ENCODE assay signal across 12 cellular contexts in the genomic region with DNA sequence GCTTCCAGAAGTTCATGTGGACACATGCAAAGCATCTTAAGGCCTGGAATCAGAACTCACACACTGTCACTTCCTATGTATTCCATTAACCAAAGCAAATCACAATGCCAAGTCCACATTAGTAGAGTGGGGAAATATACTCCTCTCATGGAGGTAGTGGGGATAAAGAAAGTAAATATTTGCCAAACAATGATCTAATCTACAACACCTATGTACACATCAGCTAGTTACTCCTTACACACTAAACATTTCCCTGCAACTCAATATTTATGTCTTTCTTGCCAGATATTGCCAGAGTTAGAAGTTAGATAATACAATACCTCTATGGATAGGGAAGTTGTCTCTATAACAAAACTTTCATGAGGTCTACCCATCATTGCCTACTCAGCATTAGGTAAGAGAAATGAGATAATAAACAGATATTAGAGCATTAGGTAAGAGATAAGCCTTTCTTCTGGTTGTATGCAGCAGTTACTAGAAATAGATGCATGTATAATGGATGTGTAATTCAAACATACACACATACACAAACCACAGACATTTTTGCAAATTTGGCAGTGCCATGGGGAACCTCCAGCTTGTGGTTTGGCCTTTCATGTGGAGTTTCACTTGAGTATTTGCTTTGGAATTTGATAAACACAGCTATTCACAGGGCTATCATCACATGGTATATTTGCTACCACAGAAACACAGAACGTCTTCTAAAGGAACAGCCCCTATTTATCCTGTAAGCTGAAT.
A peak's percentile ranks its signal among the peaks of the same experiment; 100 is the strongest.
DNase-seq lines count a peak whose midpoint lies in the region; ATAC-seq and TF ChIP-seq lines count a peak whose summit lies in the region.
"Had no signal": no experiment of that assay in that cellular context is flagged by ENCODE, and none has a peak within 500 bp of the region (broad histone marks: within the 10 kb centered on the region; RNA-seq: fewer than 3 reads in every experiment).

No MANE protein-coding gene starts in this region.

- WGBS in ovary, 3 donors = 9 to 15% (median 13%) methylated on average over 1 of the region's 1 CpG

- BruUV-seq in OCI-LY7 (replicated peaks; lab: Mats Ljungman, UMichigan) = no TSS peak

- no peaks in the 10 kb centered on the region for H3K9me2 ChIP-seq in OCI-LY7 (ENCODE audit: insufficient read depth, low read length)

- no peaks in the 10 kb centered on the region for H3K79me2 ChIP-seq in osteoblast (ENCODE audit: insufficient read depth, low read length)
- no peaks in the 10 kb centered on the region for H3K79me2 ChIP-seq in OCI-LY7 (ENCODE audit: insufficient read depth, low read depth, low read length)

- TF ChIP-seq CTCF in cardiac fibroblast (IDR thresholded peaks at IDR 0.05; ENCODE audit: low read depth, low read length) = no peak
- no peak for TF ChIP-seq CTCF in osteoblast (IDR thresholded peaks at IDR 0.05; ENCODE audit: extremely low read depth, low read depth, low read length)
- TF ChIP-seq CTCF in OCI-LY7 (conservative IDR thresholded peaks at IDR 0.05; ENCODE audit: low read length) = no peak
- no peak for TF ChIP-seq CTCF in ovary (IDR thresholded peaks at IDR 0.05)

- DNase-seq in ELR (ENCODE audit: low read depth) (peak; percentile 96), NCI-H510A (lab: John Stamatoyannopoulos, UW) (peak; percentile 10), cardiac fibroblast (ENCODE audit: low read depth in 2 of 2) (peak; percentile 90 to 97), osteoblast (ENCODE audit: insufficient read length, low spot score, missing footprints) (peak; percentile 71), OCI-LY7 (ENCODE audit: low spot score) (no peak), RKO (ENCODE audit: low spot score) (no peak), ovary (no peak)
- DNase-seq: activated CD8-positive, alpha-beta memory T cell treated with anti-CD3 and anti-CD28 coated beads for 24 hours; glutamatergic neuron; natural killer cell; SHP77 had no signal

- peaks cover 45% of the 10 kb centered on the region for H3K27me3 ChIP-seq in osteoblast (ENCODE audit: insufficient read depth, low read length)
- H3K27me3 ChIP-seq in ovary = no peaks in the 10 kb centered on the region

- H3K4me2 ChIP-seq in osteoblast (ENCODE audit: insufficient read depth, low read length) = peak overlapping the region; percentile 17
- H3K4me2 ChIP-seq in OCI-LY7 (ENCODE audit: low read length) = no peak overlapping the region

- intact Hi-C loops in OCI-LY7 (cut with micrococcal nuclease; ENCODE audit: unreplicated experiment) = no loop called here
- intact Hi-C loops in ovary (cut with DNase I) = no loop called here

- H2AFZ ChIP-seq in osteoblast (ENCODE audit: low read length) (no peak overlapping the region), OCI-LY7 (ENCODE audit: low read length) (no peak overlapping the region)

- CTCF ChIA-PET in OCI-LY7 (lab: Charles Lee; ENCODE audit: unreplicated experiment) = no interaction called here

- TF ChIP-seq POLR2A in ovary (IDR thresholded peaks at IDR 0.05) = no peak

- H3K4me3 ChIP-seq in cardiac fibroblast (replicated peaks in 1 of 2; ENCODE audit: low read depth in 2 of 2, low read length in 2 of 2) (no peak overlapping the region), osteoblast (ENCODE audit: insufficient read depth, low read length) (no peak overlapping the region), OCI-LY7 (ENCODE audit: low read depth, low read length, poor library complexity, severe bottlenecking) (no peak overlapping the region), ovary (no peak overlapping the region)

- TF ChIP-seq EP300 in ovary (IDR thresholded peaks at IDR 0.05) = no peak

- H3K36me3 ChIP-seq in osteoblast (ENCODE audit: insufficient read depth, low read length) (no peaks in the 10 kb centered on the region), OCI-LY7 (ENCODE audit: insufficient read depth, low read length) (no peaks in the 10 kb centered on the region), ovary (no peaks in the 10 kb centered on the region)

- peaks cover 23% of the 10 kb centered on the region for H3K4me1 ChIP-seq in osteoblast (ENCODE audit: insufficient read depth, low read length)
- no peaks in the 10 kb centered on the region for H3K4me1 ChIP-seq in OCI-LY7 (ENCODE audit: insufficient read depth, low read length, poor library complexity, severe bottlenecking)
- no peaks in the 10 kb centered on the region for H3K4me1 ChIP-seq in ovary (ENCODE audit: insufficient read depth)

- ATAC-seq in HG03045 (IDR thresholded peaks at IDR 0.05; ENCODE audit: unreplicated experiment) = no peak
- ATAC-seq: natural killer cell had no signal

- H3K9me3 ChIP-seq in osteoblast (ENCODE audit: low read depth, low read length) (no peaks in the 10 kb centered on the region), OCI-LY7 (ENCODE audit: low read length) (no peaks in the 10 kb centered on the region), ovary (no peaks in the 10 kb centered on the region)

- peak overlapping the region; percentile 27 for H3K27ac ChIP-seq in osteoblast (ENCODE audit: low read depth, low read length)
- no peak overlapping the region for H3K27ac ChIP-seq in OCI-LY7 (ENCODE audit: low read depth, low read length, poor library complexity, severe bottlenecking)
- H3K27ac ChIP-seq in ovary = no peak overlapping the region

- POLR2A ChIA-PET in OCI-LY7 (lab: Charles Lee) = no interaction called here

- H4K20me1 ChIP-seq in osteoblast (ENCODE audit: insufficient read depth, low read length) (no peaks in the 10 kb centered on the region), OCI-LY7 (ENCODE audit: insufficient read depth, low read length) (no peaks in the 10 kb centered on the region)

Comparison
In these comparisons a context has a peak if more than half of its experiments do, and no peak if none do; other contexts are left out.
1. DNase-seq: peak in ELR (single experiment), NCI-H510A (single experiment), cardiac fibroblast (2 of 2) and osteoblast (single experiment); none in OCI-LY7 (single experiment), RKO (single experiment) and ovary (0 of 5).